In the genomic region with DNA sequence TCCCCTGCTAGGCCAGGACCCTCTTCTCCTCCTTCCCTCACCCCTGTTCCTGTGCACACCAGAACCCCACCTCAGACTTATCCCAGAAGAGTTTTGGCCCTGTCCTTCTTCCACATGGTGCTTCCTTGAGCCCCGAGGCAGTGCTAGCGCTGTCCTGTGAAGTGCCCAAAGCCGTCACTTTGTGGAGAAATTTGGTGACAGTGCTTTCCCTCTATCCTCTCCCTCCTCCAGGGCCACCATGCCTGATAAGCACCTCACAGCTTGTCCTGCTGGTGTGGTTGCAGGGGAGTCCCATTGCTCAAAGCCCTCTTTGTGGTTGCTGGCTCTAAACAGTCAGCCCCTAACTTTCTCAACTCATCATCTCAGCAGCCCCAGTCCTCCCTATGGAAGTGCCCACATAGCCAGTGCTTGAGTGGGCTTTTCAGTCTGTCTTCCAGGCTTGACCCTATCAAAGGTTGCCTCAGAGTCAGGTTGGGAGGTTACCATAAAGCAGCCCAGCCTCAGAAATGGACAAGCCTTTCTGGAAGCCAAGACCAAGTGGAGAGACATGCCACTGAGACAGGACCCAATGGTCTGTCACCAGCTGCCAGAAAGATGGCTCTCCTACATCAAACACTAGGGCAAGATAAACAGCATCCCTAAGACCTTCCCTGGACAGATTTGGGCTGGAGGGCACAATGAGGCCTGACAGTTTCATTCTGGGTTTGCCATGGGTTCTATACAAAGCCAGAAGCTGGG, we compare ENCODE assay signal across 13 cellular contexts. TPM values are rescaled to one million over a fixed set of nuclear protein-coding genes. Genes with fewer than 3 reads are reported as not detected.
A peak's percentile ranks its signal among the peaks of the same experiment; 100 is the strongest.
DNase-seq lines count a peak whose midpoint lies in the region; ATAC-seq and TF ChIP-seq lines count a peak whose summit lies in the region.
"Had no signal": no experiment of that assay in that cellular context is flagged by ENCODE, and none has a peak within 500 bp of the region (broad histone marks: within the 10 kb centered on the region; RNA-seq: fewer than 3 reads in every experiment).

No MANE protein-coding gene starts in this region.

- CTCF ChIA-PET in CD4-positive, alpha-beta memory T cell (lab: Charles Lee; ENCODE audit: partially characterized antibody) = interaction anchor here (0.9 to 14.9 kb wide), 17 partner anchors 8 to 81 kb away, joined by 3 to 257 read pairs (median 6); partner anchors contain the start of genes CYSTM1 and PURA

- peaks cover 12% of the 10 kb centered on the region for H3K4me1 ChIP-seq in CD4-positive, alpha-beta memory T cell (ENCODE audit: insufficient read depth, low read length)
- peaks cover 3 to 20% of the 10 kb centered on the region in 2 donors for H3K4me1 ChIP-seq in lung (ENCODE audit: control insufficient read depth in 2 of 2, insufficient read depth in 2 of 2, low read length in 2 of 2)
- H3K4me1 ChIP-seq: Caco-2 had no signal

- peaks cover 7% of the 10 kb centered on the region for H3K27me3 ChIP-seq in CD4-positive, alpha-beta memory T cell (ENCODE audit: insufficient read depth, low read length)
- no peaks in the 10 kb centered on the region for H3K27me3 ChIP-seq in lung (ENCODE audit: control insufficient read depth, insufficient read depth)
- H3K27me3 ChIP-seq: pancreas, sigmoid colon, tibial nerve had no signal

- H3K4me1 Mint-ChIP-seq in CD4-positive, alpha-beta memory T cell = peaks cover 12 to 38% (median 22%) of the 10 kb centered on the region in 4 donors
- peaks cover 56% of the 10 kb centered on the region for H3K4me1 Mint-ChIP-seq in stimulated activated memory B cell treated with anti-CD40 and anti-IgM and Interleukin-4, amounts not matched to agents 10 μg/mL and 1 μg/mL and 100 μg/mL, for 72 hours

- intact Hi-C loops in CD4-positive, alpha-beta memory T cell (cut with micrococcal nuclease) = loop anchor here (1.0 kb wide), 4 partner anchors 14 to 70 kb away; partner anchors contain the start of gene PURA
- intact Hi-C loops in sciatic nerve (cut with DNase I) = no loop called here

- H3K36me3 Mint-ChIP-seq in CD4-positive, alpha-beta memory T cell = peaks cover 0 to 2% of the 10 kb centered on the region in 2 donors
- no peaks in the 10 kb centered on the region for H3K36me3 Mint-ChIP-seq in stimulated activated memory B cell treated with anti-CD40 and anti-IgM and Interleukin-4, amounts not matched to agents 10 μg/mL and 1 μg/mL and 100 μg/mL, for 72 hours
- H3K36me3 Mint-ChIP-seq: activated naive CD8-positive, alpha-beta T cell had no signal

- POLR2A ChIA-PET in CD4-positive, alpha-beta memory T cell (lab: Charles Lee; ENCODE audit: partially characterized antibody) = interaction anchor here (0.9 to 2.7 kb wide), 3 partner anchors 12 to 35 kb away, joined by 4 to 21 read pairs (median 14); partner anchors contain the start of gene PURA

- H3K27me3 Mint-ChIP-seq in CD4-positive, alpha-beta memory T cell = peaks cover 4 to 12% of the 10 kb centered on the region in 2 donors
- peaks cover 25% of the 10 kb centered on the region for H3K27me3 Mint-ChIP-seq in stimulated activated memory B cell treated with anti-CD40 and anti-IgM and Interleukin-4, amounts not matched to agents 10 μg/mL and 1 μg/mL and 100 μg/mL, for 72 hours

- no peak overlapping the region for H3K4me3 ChIP-seq in CD4-positive, alpha-beta memory T cell (ENCODE audit: low read length in 2 of 2)
- no peak overlapping the region for H3K4me3 ChIP-seq in lung
- H3K4me3 ChIP-seq: pancreas, sigmoid colon, tibial nerve had no signal

- no peaks in the 10 kb centered on the region for H3K36me3 ChIP-seq in CD4-positive, alpha-beta memory T cell (ENCODE audit: insufficient read depth, low read length)
- no peaks in the 10 kb centered on the region for H3K36me3 ChIP-seq in lung (ENCODE audit: control insufficient read depth in 2 of 2, insufficient read depth in 2 of 2, low read length in 2 of 2)
- H3K36me3 ChIP-seq: pancreas, sigmoid colon, tibial nerve had no signal

- TF ChIP-seq CTCF in lung (IDR thresholded peaks at IDR 0.05; ENCODE audit: control extremely low read depth, extremely low read depth) = no peak

- ATAC-seq in GM19023 (IDR thresholded peaks at IDR 0.05; ENCODE audit: unreplicated experiment) (peak; percentile 8), HG03432 (IDR thresholded peaks at IDR 0.05; ENCODE audit: unreplicated experiment) (peak; percentile 7), lung (ENCODE audit: insufficient read depth, low FRiP score) (no peak), GM18519 (IDR thresholded peaks at IDR 0.05; ENCODE audit: low FRiP score, unreplicated experiment) (no peak), sciatic nerve (no peak)
- ATAC-seq in stimulated activated memory B cell treated with anti-CD40 and anti-IgM and Interleukin-4, amounts not matched to agents 10 μg/mL and 1 μg/mL and 100 μg/mL, for 72 hours = no peak

- H3K27ac ChIP-seq in CD4-positive, alpha-beta memory T cell (ENCODE audit: low read depth, low read length) = no peak overlapping the region
- no peak overlapping the region for H3K27ac ChIP-seq in lung (ENCODE audit: low read depth in 1 of 2, low read length in 1 of 2)
- H3K27ac ChIP-seq: pancreas, sigmoid colon, tibial nerve had no signal

- peak overlapping the region in 2 of 8 donors; percentile 33 to 80 for H3K4me3 Mint-ChIP-seq in CD4-positive, alpha-beta memory T cell
- H3K4me3 Mint-ChIP-seq in stimulated activated memory B cell treated with anti-CD40 and anti-IgM and Interleukin-4, amounts not matched to agents 10 μg/mL and 1 μg/mL and 100 μg/mL, for 72 hours = no peak overlapping the region
- H3K4me3 Mint-ChIP-seq: activated naive CD8-positive, alpha-beta T cell had no signal

- 98 to 100% methylated on average over 3 of the region's 3 CpGs for WGBS in lung, 2 donors

- no peaks in the 10 kb centered on the region for H3K9me3 Mint-ChIP-seq in CD4-positive, alpha-beta memory T cell
- no peaks in the 10 kb centered on the region for H3K9me3 Mint-ChIP-seq in stimulated activated memory B cell treated with anti-CD40 and anti-IgM and Interleukin-4, amounts not matched to agents 10 μg/mL and 1 μg/mL and 100 μg/mL, for 72 hours

- H3K9me3 ChIP-seq in CD4-positive, alpha-beta memory T cell (ENCODE audit: control insufficient read depth in 1 of 2, low read length in 2 of 2) = no peaks in the 10 kb centered on the region
- no peaks in the 10 kb centered on the region for H3K9me3 ChIP-seq in lung (ENCODE audit: control insufficient read depth in 2 of 2, insufficient read depth in 1 of 2, low read length in 1 of 2)
- H3K9me3 ChIP-seq: Caco-2, pancreas, sigmoid colon, tibial nerve had no signal

- H3K27ac Mint-ChIP-seq in CD4-positive, alpha-beta memory T cell = peak overlapping the region in 5 of 7 donors; percentile 1 to 65 (median 22)
- no peak overlapping the region for H3K27ac Mint-ChIP-seq in stimulated activated memory B cell treated with anti-CD40 and anti-IgM and Interleukin-4, amounts not matched to agents 10 μg/mL and 1 μg/mL and 100 μg/mL, for 72 hours
- H3K27ac Mint-ChIP-seq: activated naive CD8-positive, alpha-beta T cell had no signal

- no peak for DNase-seq in CD4-positive, alpha-beta memory T cell
- DNase-seq in lung (ENCODE audit: low spot score) = peak; percentile 20
- DNase-seq in CD1c-positive myeloid dendritic cell (ENCODE audit: extremely low spot score) = no peak
- no peak for DNase-seq in sciatic nerve (ENCODE audit: low spot score)

RNA-seq across cellular contexts. Expression of gene IGIP, which starts 18.0 kb away (rescaled TPM):
- 10 to 100 TPM; 13.7 to 14.9 TPM for total RNA-seq in CD4-positive, alpha-beta memory T cell
- under 1 TPM; 0.27 to 0.78 TPM for polyA plus RNA-seq in CD4-positive, alpha-beta memory T cell
- total RNA-seq in lung (10 to 100 TPM in 1 of 2 donors, 1 to 10 TPM in 1; 9.6 to 11.1 TPM), sciatic nerve (34.7 TPM)
- polyA plus RNA-seq in lung = 1 to 10 TPM; 2.8 to 5.4 TPM

RNA-seq across cellular contexts. Expression of gene PURA, which starts 29.8 kb away (rescaled TPM):
- 10 to 100 TPM; 31.2 to 36.2 TPM for total RNA-seq in CD4-positive, alpha-beta memory T cell
- polyA plus RNA-seq in CD4-positive, alpha-beta memory T cell = 1 to 10 TPM; 2.5 to 4.7 TPM
- 10 to 100 TPM; 18.6 to 22.1 TPM for total RNA-seq in lung
- polyA plus RNA-seq in lung = 1 to 10 TPM; 3.5 to 4.5 TPM
- 61.0 TPM for total RNA-seq in sciatic nerve

RNA-seq across cellular contexts. Expression of gene CYSTM1, which starts 31.3 kb away (rescaled TPM):
- total RNA-seq in CD4-positive, alpha-beta memory T cell = 1 to 10 TPM; 5.0 to 6.3 TPM
- polyA plus RNA-seq in CD4-positive, alpha-beta memory T cell = 10 to 100 TPM; 12.8 to 21.1 TPM
- total RNA-seq in lung (100 to 1,000 TPM in 1 of 2 donors, 10 to 100 TPM in 1; 37.1 to 101 TPM), sciatic nerve (49.5 TPM)
- 100 to 1,000 TPM; 114 to 274 TPM for polyA plus RNA-seq in lung

Comparison
In these comparisons a context has a peak if more than half of its experiments do, and no peak if none do; other contexts are left out.
1. ATAC-seq: peak in GM19023 (single experiment) and HG03432 (single experiment); none in lung (single experiment), stimulated activated memory B cell treated with anti-CD40 and anti-IgM and Interleukin-4, amounts not matched to agents 10 μg/mL and 1 μg/mL and 100 μg/mL, for 72 hours (single experiment), GM18519 (single experiment) and sciatic nerve (single experiment).